2 cellular contexts compared by ENCODE assay signal in genomic region chr10:110337906-110338305, GRCh38.
TF ChIP-seq lines count a peak whose summit lies in the region.

No MANE protein-coding gene starts in this region.

TF ChIP-seq in IMR-90, 13 proteins besides CTCF, POLR2A, EP300 and RAD21:
- TF ChIP-seq MXI1 (IDR thresholded peaks at IDR 0.05; ENCODE audit: borderline replicate concordance, low read depth, low read length) (no peak), MAZ (IDR thresholded peaks at IDR 0.05; ENCODE audit: borderline replicate concordance, low read depth, low read length) (no peak), RFX5 (IDR thresholded peaks at IDR 0.05; ENCODE audit: low read depth, low read length) (no peak), CHD1 (IDR thresholded peaks at IDR 0.05; ENCODE audit: low read depth, low read length) (no peak), CEBPB (IDR thresholded peaks at IDR 0.05; ENCODE audit: low read depth, low read length) (no peak), MAFK (IDR thresholded peaks at IDR 0.05; ENCODE audit: low read depth, low read length) (no peak), NFE2L2 (IDR thresholded peaks at IDR 0.05; ENCODE audit: low read depth, low read length) (no peak), SMC3 (IDR thresholded peaks at IDR 0.05; ENCODE audit: low read depth, low read length) (no peak), ELK1 (IDR thresholded peaks at IDR 0.05; ENCODE audit: borderline replicate concordance, low read depth, low read length) (no peak), RCOR1 (IDR thresholded peaks at IDR 0.05; ENCODE audit: insufficient replicate concordance, low read length) (no peak), FOS (IDR thresholded peaks at IDR 0.05; ENCODE audit: low read depth, low read length) (no peak)
TF ChIP-seq in IMR-90: peak in this region for 0.

TF ChIP-seq in HepG2, 621 proteins besides CTCF, POLR2A, EP300 and RAD21:
- no peak for TF ChIP-seq HOMEZ (CRISPR knock-in tag; IDR thresholded peaks at IDR 0.05; ENCODE audit: low read depth)
- TF ChIP-seq ZFYVE20 (CRISPR knock-in tag; IDR thresholded peaks at IDR 0.05; ENCODE audit: borderline replicate concordance, low read depth): no peak
- TF ChIP-seq ZNF691 (CRISPR knock-in tag; IDR thresholded peaks at IDR 0.05; ENCODE audit: borderline replicate concordance, low read depth): no peak
- no peak for TF ChIP-seq ZNF10 (CRISPR knock-in tag; IDR thresholded peaks at IDR 0.05; ENCODE audit: borderline replicate concordance, low read depth)
- TF ChIP-seq NBN (conservative IDR thresholded peaks at IDR 0.05): no peak
- no peak for TF ChIP-seq ZNF580 (CRISPR knock-in tag; IDR thresholded peaks at IDR 0.05; ENCODE audit: borderline replicate concordance, low read depth)
- TF ChIP-seq EED (CRISPR knock-in tag; IDR thresholded peaks at IDR 0.05): no peak
- no peak for TF ChIP-seq CREM (IDR thresholded peaks at IDR 0.05)
- TF ChIP-seq CREM (CRISPR knock-in tag; IDR thresholded peaks at IDR 0.05): no peak
- no peak for TF ChIP-seq KMT2B (CRISPR knock-in tag; IDR thresholded peaks at IDR 0.05)
- no peak for TF ChIP-seq HNF1A (IDR thresholded peaks at IDR 0.05; ENCODE audit: low read depth)
- TF ChIP-seq HNF1A (CRISPR knock-in tag; IDR thresholded peaks at IDR 0.05; ENCODE audit: borderline replicate concordance): no peak
- TF ChIP-seq CSRNP1 (CRISPR knock-in tag; IDR thresholded peaks at IDR 0.05): no peak
- TF ChIP-seq ZNF546 (CRISPR knock-in tag; conservative IDR thresholded peaks at IDR 0.05): no peak
- TF ChIP-seq ONECUT2 (CRISPR knock-in tag; IDR thresholded peaks at IDR 0.05): no peak
- no peak for TF ChIP-seq ZNF577 (CRISPR knock-in tag; IDR thresholded peaks at IDR 0.05; ENCODE audit: borderline replicate concordance, low read depth)
- TF ChIP-seq ZNF761 (CRISPR knock-in tag; conservative IDR thresholded peaks at IDR 0.05): no peak
- no peak for TF ChIP-seq ZBTB43 (CRISPR knock-in tag; conservative IDR thresholded peaks at IDR 0.05)
- no peak for TF ChIP-seq RFXANK (CRISPR knock-in tag; IDR thresholded peaks at IDR 0.05)
- TF ChIP-seq TERF1 (CRISPR knock-in tag; IDR thresholded peaks at IDR 0.05): no peak
